In genomic region chr10:132572545-132572937, GRCh38 we compare ENCODE assay signal across 8 cellular contexts. TPM values are rescaled to one million over a fixed set of nuclear protein-coding genes. Genes with fewer than 3 reads are reported as not detected.
DNase-seq lines count a peak whose midpoint lies in the region; ATAC-seq, FAIRE-seq and TF ChIP-seq lines count a peak whose summit lies in the region.

No MANE protein-coding gene starts in this region.

- TF ChIP-seq POLR2A in HepG2 (IDR thresholded peaks at IDR 0.05; ENCODE audit: insufficient read depth in 1 of 2, low read depth in 2 of 2, low read length in 2 of 2) (no peak), right lobe of liver (IDR thresholded peaks at IDR 0.05) (no peak), heart left ventricle (IDR thresholded peaks at IDR 0.05) (no peak), vagina (IDR thresholded peaks at IDR 0.05) (no peak), Peyer's patch (IDR thresholded peaks at IDR 0.05) (no peak), tibial nerve (IDR thresholded peaks at IDR 0.05) (no peak)

- CTCF ChIA-PET in HepG2 (lab: Yijun Ruan, JAX; ENCODE audit: low intra/inter-chr PET ratio, low total read pairs), result no interaction called here

- H3K9me3 ChIP-seq in HepG2 (ENCODE audit: low read length), result no peaks in the 10 kb centered on the region
- H3K9me3 ChIP-seq in right lobe of liver, result no peaks in the 10 kb centered on the region
- no peaks in the 10 kb centered on the region for H3K9me3 ChIP-seq in RWPE2 (ENCODE audit: severe bottlenecking)
- no peaks in the 10 kb centered on the region for H3K9me3 ChIP-seq in heart left ventricle
- H3K9me3 ChIP-seq in vagina, result no peaks in the 10 kb centered on the region
- H3K9me3 ChIP-seq in Peyer's patch, result no peaks in the 10 kb centered on the region
- H3K9me3 ChIP-seq in tibial nerve, result no peaks in the 10 kb centered on the region

- H3K9ac ChIP-seq in HepG2 (ENCODE audit: insufficient read depth, low read depth, low read length), result no peak overlapping the region

- intact Hi-C loops in HepG2 (cut with micrococcal nuclease; ENCODE audit: unreplicated experiment), result loop anchor here (5.0 kb wide), 1 partner anchor 65 kb away; no protein-coding TSS in a partner anchor
- intact Hi-C loops in right lobe of liver (cut with DNase I), result no loop called here
- intact Hi-C loops in heart left ventricle (cut with DNase I), result loop anchor here in 1 of 10 donors (10.0 kb wide), 1 partner anchor 68 kb away; no protein-coding TSS in a partner anchor
- intact Hi-C loops in vagina (cut with DNase I), result no loop called here

- in situ Hi-C loops in HepG2 (cut with HindIII; ENCODE audit: extremely low pct_ligation_motif_present, low pct_unique_long_range_greater_than_20kb), result no loop called here

- H3K79me2 ChIP-seq in HepG2 (ENCODE audit: insufficient read depth, low read length), result peaks cover 3% of the 10 kb centered on the region

- H3K4me1 ChIP-seq in HepG2 (ENCODE audit: insufficient read depth, low read length) (peaks cover 40% of the 10 kb centered on the region), right lobe of liver (peaks cover 0 to 21% (median 9%) of the 10 kb centered on the region in 4 donors), RWPE2 (ENCODE audit: insufficient read depth, poor library complexity, severe bottlenecking) (peaks cover 23% of the 10 kb centered on the region), heart left ventricle (peaks cover 14 to 60% (median 49%) of the 10 kb centered on the region in 12 donors), vagina (peaks cover 64% of the 10 kb centered on the region), Peyer's patch (peaks cover 7 to 51% (median 35%) of the 10 kb centered on the region in 4 donors), tibial nerve (peaks cover 0 to 56% (median 33%) of the 10 kb centered on the region in 4 donors)

- no peak overlapping the region for H3K4me3 ChIP-seq in HepG2 (replicated peaks in 1 of 3; ENCODE audit: insufficient read depth in 1 of 3, low read depth in 2 of 3, low read length in 3 of 3)
- no peak overlapping the region for H3K4me3 ChIP-seq in right lobe of liver
- peak overlapping the region; percentile 14 for H3K4me3 ChIP-seq in RWPE2 (ENCODE audit: severe bottlenecking)
- no peak overlapping the region for H3K4me3 ChIP-seq in heart left ventricle
- H3K4me3 ChIP-seq in vagina, result no peak overlapping the region
- H3K4me3 ChIP-seq in Peyer's patch, result no peak overlapping the region
- no peak overlapping the region for H3K4me3 ChIP-seq in tibial nerve

- FAIRE-seq in HepG2 (lab: Jason Lieb, UNC), result no peak

- H2AFZ ChIP-seq in HepG2 (ENCODE audit: low read length), result no peak overlapping the region

- whole genome bisulfite sequencing in HepG2 (ENCODE audit: low lambda C conversion rate), result 36% methylated on average over 7 of the region's 7 CpGs
- WGBS in right lobe of liver (ENCODE audit: insufficient coverage, low coverage, low lambda C conversion rate, missing lambda C conversion rate), result 56% methylated on average over 5 of the region's 7 CpGs
- 20 to 30% (median 26%) methylated on average over 7 of the region's 7 CpGs for WGBS in heart left ventricle, 4 donors
- WGBS in tibial nerve, 2 donors, result 43 to 48% methylated on average over 7 of the region's 7 CpGs

- no peaks in the 10 kb centered on the region for H3K36me3 ChIP-seq in HepG2 (replicated peaks in 1 of 2; ENCODE audit: control insufficient read depth in 1 of 2, insufficient read depth in 2 of 2, low read length in 2 of 2)
- H3K36me3 ChIP-seq in right lobe of liver, result no peaks in the 10 kb centered on the region
- H3K36me3 ChIP-seq in RWPE2 (ENCODE audit: low read depth), result no peaks in the 10 kb centered on the region
- H3K36me3 ChIP-seq in heart left ventricle, result no peaks in the 10 kb centered on the region
- H3K36me3 ChIP-seq in vagina, result no peaks in the 10 kb centered on the region
- H3K36me3 ChIP-seq in Peyer's patch, result no peaks in the 10 kb centered on the region
- no peaks in the 10 kb centered on the region for H3K36me3 ChIP-seq in tibial nerve

- ATAC-seq in HepG2 (peak; percentile 16), right lobe of liver (no peak), RWPE2 (ENCODE audit: low read depth) (no peak), heart left ventricle (peak in 2 of 4 donors; percentile 8 to 34)

- TF ChIP-seq EP300 in HepG2 (IDR thresholded peaks at IDR 0.05; ENCODE audit: low read depth in 2 of 2, low read length in 2 of 2) (no peak), HepG2 (CRISPR knock-in tag; IDR thresholded peaks at IDR 0.05; ENCODE audit: borderline replicate concordance) (no peak), tibial nerve (IDR thresholded peaks at IDR 0.05) (no peak)

- no peak for TF ChIP-seq RAD21 in HepG2 (CRISPR knock-in tag; IDR thresholded peaks at IDR 0.05)

- no peak for TF ChIP-seq CTCF in HepG2 (CRISPR knock-in tag; IDR thresholded peaks at IDR 0.05)
- TF ChIP-seq CTCF in right lobe of liver (IDR thresholded peaks at IDR 0.05), result no peak
- no peak for TF ChIP-seq CTCF in RWPE2 (IDR thresholded peaks at IDR 0.05; ENCODE audit: poor library complexity, severe bottlenecking)
- no peak for TF ChIP-seq CTCF in heart left ventricle (IDR thresholded peaks at IDR 0.05)
- no peak for TF ChIP-seq CTCF in vagina (IDR thresholded peaks at IDR 0.05)
- TF ChIP-seq CTCF in Peyer's patch (IDR thresholded peaks at IDR 0.05), result no peak
- no peak for TF ChIP-seq CTCF in tibial nerve (IDR thresholded peaks at IDR 0.05)

- H3K27ac ChIP-seq in HepG2 (ENCODE audit: extremely low read length, insufficient read depth, low read length) (no peak overlapping the region), right lobe of liver (no peak overlapping the region), RWPE2 (ENCODE audit: poor library complexity, severe bottlenecking) (peak overlapping the region; percentile 81), heart left ventricle (peak overlapping the region in 8 of 12 donors; percentile 19 to 72 (median 42)), vagina (peak overlapping the region; percentile 1), Peyer's patch (peak overlapping the region in 2 of 4 donors; percentile 72 to 84), tibial nerve (no peak overlapping the region)

- no TSS peak for BruUV-seq in HepG2 (replicated peaks; lab: Mats Ljungman, UMichigan)

- POLR2A ChIA-PET in HepG2 (lab: Yijun Ruan, JAX), result interaction anchor here (1.2 kb wide), 1 partner anchor 19 kb away, joined by 7 read pairs; no protein-coding TSS in a partner anchor

- H4K20me1 ChIP-seq in HepG2 (ENCODE audit: insufficient read depth, low read length), result peaks cover 24% of the 10 kb centered on the region; the same call in 1 of the 2 replicates

- no peak for DNase-seq in HepG2 (ENCODE audit: low spot score)
- no peak for DNase-seq in right lobe of liver
- DNase-seq in RWPE2 (ENCODE audit: low spot score), result no peak
- no peak for DNase-seq in heart left ventricle
- DNase-seq in vagina (ENCODE audit: extremely low spot score in 2 of 2), result no peak
- DNase-seq in dermis blood vessel endothelial cell, result no peak
- DNase-seq in Peyer's patch, result no peak
- DNase-seq in tibial nerve (ENCODE audit: low spot score in 2 of 2), result no peak

- peak overlapping the region; percentile 34; the same call in 1 of the 2 replicates for H3K4me2 ChIP-seq in HepG2 (ENCODE audit: low read depth, low read length)

- H3K27me3 ChIP-seq in HepG2 (ENCODE audit: control insufficient read depth in 1 of 2, insufficient read depth in 2 of 2, low read length in 2 of 2) (no peaks in the 10 kb centered on the region), right lobe of liver (no peaks in the 10 kb centered on the region), RWPE2 (ENCODE audit: insufficient read depth, poor library complexity, severe bottlenecking) (no peaks in the 10 kb centered on the region), heart left ventricle (no peaks in the 10 kb centered on the region), vagina (no peaks in the 10 kb centered on the region), Peyer's patch (no peaks in the 10 kb centered on the region), tibial nerve (no peaks in the 10 kb centered on the region)

RNA-seq across cellular contexts. Expression of gene INPP5A, which starts 35.0 kb away (rescaled TPM):
- total RNA-seq in HepG2 (2016; rRNA removed; fragmentation: Illumina TruSeq; extraction: Trizol) (37.9 and 46.8 TPM in 2 replicates), right lobe of liver (10 to 100 TPM; 12.5 to 24.6 (median 16.9) TPM), heart left ventricle (100 to 1,000 TPM in 6 of 9 donors, 10 to 100 TPM in 3; 78.1 to 179 (median 113) TPM), vagina (24.3 TPM), dermis blood vessel endothelial cell (24.1 and 32.8 TPM in 2 replicates), Peyer's patch (10 to 100 TPM; 33.8 to 76.4 (median 38.1) TPM), tibial nerve (100 to 1,000 TPM in 1 of 4 donors, 10 to 100 TPM in 3; 73.8 to 101 (median 86.2) TPM)
- total RNA-seq in HepG2 (2016; cell fraction: cytosol; rRNA removed; fragmentation: Illumina TruSeq; extraction: Trizol; ENCODE audit: low read depth), result 52.6 and 54.7 TPM in 2 replicates
- 38.3 and 42.5 TPM in 2 replicates for total RNA-seq in HepG2 (2016; cell fraction: insoluble cytoplasmic fraction; rRNA removed; fragmentation: Illumina TruSeq; extraction: Trizol)
- 103 and 110 TPM in 2 replicates for total RNA-seq in HepG2 (2016; cell fraction: membrane; rRNA removed; fragmentation: Illumina TruSeq; extraction: Trizol)
- 15.7 and 18.8 TPM in 2 replicates for total RNA-seq in HepG2 (2016; cell fraction: nucleus; rRNA removed; fragmentation: Illumina TruSeq; extraction: Trizol)
- polyA plus RNA-seq in HepG2 (2011; rRNA removed) (17.5 and 19.5 TPM in 2 replicates), heart left ventricle (10 to 100 TPM; 38.6 to 60.1 TPM)
- polyA plus RNA-seq in HepG2 (2011; cell fraction: cytosol; rRNA removed), result 16.7 and 18.4 TPM in 2 replicates
- 14.6 and 14.9 TPM in 2 replicates for polyA plus RNA-seq in HepG2 (2011; cell fraction: nucleus; rRNA removed)
- polyA plus RNA-seq in HepG2 (2012), result 15.8 and 18.2 TPM in 2 replicates
- 49.5 and 52.9 TPM in 2 replicates for polyA plus RNA-seq in HepG2 (2016; cell fraction: cytosol; fragmentation: Illumina TruSeq; extraction: Trizol; ENCODE audit: low read depth)
- 40.7 and 47.8 TPM in 2 replicates for polyA plus RNA-seq in HepG2 (2016; cell fraction: insoluble cytoplasmic fraction; fragmentation: Illumina TruSeq; extraction: Trizol; ENCODE audit: low read depth)
- 97.2 and 97.6 TPM in 2 replicates for polyA plus RNA-seq in HepG2 (2016; cell fraction: membrane; fragmentation: Illumina TruSeq; extraction: Trizol; ENCODE audit: low read depth)
- polyA plus RNA-seq in HepG2 (2016; cell fraction: nucleus; fragmentation: Illumina TruSeq; extraction: Trizol; ENCODE audit: insufficient read depth, low read depth), result 25.8 and 27.0 TPM in 2 replicates
- polyA minus RNA-seq in HepG2 (2011; rRNA and poly(A)+ RNA removed; ENCODE audit: low replicate concordance), result 17.0 and 32.5 TPM in 2 replicates
- 16.4 and 21.7 TPM in 2 replicates for polyA minus RNA-seq in HepG2 (2011; cell fraction: cytosol; rRNA and poly(A)+ RNA removed)
- polyA minus RNA-seq in HepG2 (2011; cell fraction: nucleus; rRNA and poly(A)+ RNA removed), result 19.1 and 20.6 TPM in 2 replicates

Comparison
In these comparisons a context has a peak if more than half of its experiments do, and no peak if none do; other contexts are left out.
1. H3K27ac ChIP-seq: peak in RWPE2 (single experiment), heart left ventricle (8 of 12) and vagina (single experiment); none in HepG2 (single experiment), right lobe of liver (0 of 3) and tibial nerve (0 of 4).